In genomic region chr12:48197549-48197966, GRCh38 we compare ENCODE assay signal across 1 cellular context.
A peak's percentile ranks its signal among the peaks of the same experiment; 100 is the strongest.
TF ChIP-seq lines count a peak whose summit lies in the region.

No MANE protein-coding gene starts in this region.

TF ChIP-seq in IMR-90, 13 proteins besides CTCF, POLR2A, EP300 and RAD21:
- no peak for TF ChIP-seq BHLHE40 (IDR thresholded peaks at IDR 0.05; ENCODE audit: low read depth, low read length)
- TF ChIP-seq MAFK (IDR thresholded peaks at IDR 0.05; ENCODE audit: low read depth, low read length), result peak; percentile 73
- TF ChIP-seq USF2 (IDR thresholded peaks at IDR 0.05; ENCODE audit: low read depth, low read length), result no peak
- no peak for TF ChIP-seq RFX5 (IDR thresholded peaks at IDR 0.05; ENCODE audit: low read depth, low read length)
- TF ChIP-seq SMC3 (IDR thresholded peaks at IDR 0.05; ENCODE audit: low read depth, low read length), result no peak
- no peak for TF ChIP-seq CEBPB (IDR thresholded peaks at IDR 0.05; ENCODE audit: low read depth, low read length)
- no peak for TF ChIP-seq NFE2L2 (IDR thresholded peaks at IDR 0.05; ENCODE audit: low read depth, low read length)
- no peak for TF ChIP-seq ELK1 (IDR thresholded peaks at IDR 0.05; ENCODE audit: borderline replicate concordance, low read depth, low read length)
